Comparison of ENCODE assay signal across 18 cellular contexts in genomic region chr3:71893120-71893519, GRCh38.
"Had no signal": no experiment of that assay in that cellular context is flagged by ENCODE, and none has a peak within 500 bp of the region (broad histone marks: within the 10 kb centered on the region; RNA-seq: fewer than 3 reads in every experiment).

No MANE protein-coding gene starts in this region.

- H3K9me3 ChIP-seq: ascending aorta, esophagus squamous epithelium, right atrium auricular region, spleen, tibial nerve, vagina had no signal

- ATAC-seq: activated CD4-positive, CD25-positive, alpha-beta regulatory T cell treated with anti-CD3 and anti-CD28 coated beads, Interleukin-2, amount 50 U/mL, for 24 hours; activated T-cell treated with anti-CD3 and anti-CD28 coated beads, Interleukin-2, amount 50 U/mL, for 72 hours; left lung; stimulated activated memory B cell treated with anti-CD40 and anti-IgM and Interleukin-4, amounts not matched to agents 10 μg/mL and 1 μg/mL and 100 μg/mL, for 72 hours had no signal

- H3K27me3 ChIP-seq: ascending aorta, right atrium auricular region, tibial nerve, vagina had no signal

- H3K4me3 ChIP-seq: ascending aorta, esophagus squamous epithelium, left lung, right atrium auricular region, spleen, tibial nerve, vagina had no signal

- H3K4me1 ChIP-seq: ascending aorta, spleen, tibial nerve, vagina had no signal

- H3K27ac ChIP-seq: ascending aorta, esophagus squamous epithelium, left lung, right atrium auricular region, spleen, tibial nerve, vagina had no signal

- H3K36me3 ChIP-seq: ascending aorta, esophagus squamous epithelium, left lung, right atrium auricular region, spleen, tibial nerve, vagina had no signal

- DNase-seq: activated CD4-positive, alpha-beta T cell treated with anti-CD3 and anti-CD28 coated beads, Interleukin-2, amount 50 U/mL, for 4 hours; activated gamma-delta T cell treated with Interleukin-2 at 50 U/mL for 16 hours; activated T-cell treated with anti-CD3 and anti-CD28 coated beads, Interleukin-2, amount 50 U/mL, for 72 hours; esophagus squamous epithelium; foreskin fibroblast; glutamatergic neuron; left lung; mesendoderm; spleen; stimulated activated CD4-positive, alpha-beta T cell treated with anti-CD3 and anti-CD28 coated beads, Interleukin-1b, Interleukin-23, amount 100 ng/mL, for 48 hours had no signal

- FAIRE-seq: bronchial epithelial cell, colon had no signal
